In the genomic region with DNA sequence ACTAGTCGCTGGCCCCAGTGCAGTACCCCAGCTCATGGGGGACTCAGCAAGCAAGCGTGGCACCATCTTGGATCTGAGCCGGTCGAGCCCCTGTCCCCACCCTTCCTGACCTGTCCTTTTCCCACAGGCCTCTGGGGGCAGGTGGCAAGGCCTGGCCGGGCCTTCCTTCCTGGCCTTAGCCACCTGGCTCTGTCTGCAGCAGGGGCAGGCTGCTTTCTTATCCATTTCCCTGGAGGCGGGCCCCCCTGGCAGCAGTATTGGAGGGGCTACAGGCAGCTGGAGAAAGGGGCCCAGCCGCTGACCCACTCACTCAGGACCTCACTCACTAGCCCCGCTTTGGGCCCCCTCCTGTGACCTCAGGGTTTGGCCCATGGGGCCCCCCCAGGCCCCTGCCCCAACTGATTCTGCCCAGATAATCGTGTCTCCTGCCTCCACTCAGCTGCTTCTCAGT, we compare ENCODE assay signal across 7 cellular contexts. TPM values are rescaled to one million over a fixed set of nuclear protein-coding genes. Genes with fewer than 3 reads are reported as not detected.
DNase-seq lines count a peak whose midpoint lies in the region; ATAC-seq and TF ChIP-seq lines count a peak whose summit lies in the region.
"Not testable (repeated sequence)": the region's sequence is repeated elsewhere in the genome, so short reads cannot be mapped to it uniquely, and the experiment has no call there.

No MANE protein-coding gene starts in this region.

- peaks cover 21% of the 10 kb centered on the region for H3K4me1 ChIP-seq in RWPE2 (ENCODE audit: insufficient read depth, poor library complexity, severe bottlenecking)

- DNase-seq in DMS53 (lab: John Stamatoyannopoulos, UW): peak; percentile 34
- DNase-seq in RWPE2 (ENCODE audit: low spot score); activated naive CD4-positive, alpha-beta T cell treated with anti-CD3 and anti-CD28 coated beads, Interleukin-2, amount 10 ng/mL, durations not matched to agents 7 days and 5 days; chondrocyte (ENCODE audit: low spot score); natural killer cell: not testable (repeated sequence)
- DNase-seq in posterior vena cava (ENCODE audit: low spot score): peak; percentile 76

- not testable (repeated sequence) for H3K9me3 Mint-ChIP-seq in activated naive CD4-positive, alpha-beta T cell treated with anti-CD3 and anti-CD28 coated beads, Interleukin-2, amount 10 ng/mL, durations not matched to agents 7 days and 5 days; chondrocyte (ENCODE audit: low read depth); natural killer cell

- H3K27me3 Mint-ChIP-seq in activated naive CD4-positive, alpha-beta T cell treated with anti-CD3 and anti-CD28 coated beads, Interleukin-2, amount 10 ng/mL, durations not matched to agents 7 days and 5 days; chondrocyte (ENCODE audit: low read depth); natural killer cell (ENCODE audit: low read depth in 2 of 2): not testable (repeated sequence)

- peak overlapping the region; percentile 7; the same call in 1 of the 2 replicates for H3K27ac ChIP-seq in 22Rv1
- peak overlapping the region; percentile 23 for H3K27ac ChIP-seq in RWPE2 (ENCODE audit: poor library complexity, severe bottlenecking)

- not testable (repeated sequence) for H3K4me3 Mint-ChIP-seq in activated naive CD4-positive, alpha-beta T cell treated with anti-CD3 and anti-CD28 coated beads, Interleukin-2, amount 10 ng/mL, durations not matched to agents 7 days and 5 days; chondrocyte (ENCODE audit: unreplicated experiment)
- H3K4me3 Mint-ChIP-seq in natural killer cell: peak overlapping the region; percentile 31

- not testable (repeated sequence) for ATAC-seq in RWPE2 (ENCODE audit: low read depth); natural killer cell

- intact Hi-C loops in natural killer cell (cut with micrococcal nuclease); posterior vena cava (cut with DNase I): not testable (repeated sequence)

- H3K4me3 ChIP-seq in RWPE2 (ENCODE audit: severe bottlenecking): not testable (repeated sequence)

- H3K9me3 ChIP-seq in RWPE2 (ENCODE audit: severe bottlenecking): not testable (repeated sequence)

- H3K36me3 Mint-ChIP-seq in activated naive CD4-positive, alpha-beta T cell treated with anti-CD3 and anti-CD28 coated beads, Interleukin-2, amount 10 ng/mL, durations not matched to agents 7 days and 5 days: peaks cover 26% of the 10 kb centered on the region
- H3K36me3 Mint-ChIP-seq in chondrocyte (ENCODE audit: low read depth); natural killer cell: not testable (repeated sequence)

- H3K27ac Mint-ChIP-seq in activated naive CD4-positive, alpha-beta T cell treated with anti-CD3 and anti-CD28 coated beads, Interleukin-2, amount 10 ng/mL, durations not matched to agents 7 days and 5 days: peak overlapping the region; percentile 65
- peak overlapping the region; percentile 12 for H3K27ac Mint-ChIP-seq in chondrocyte (ENCODE audit: unreplicated experiment)
- H3K27ac Mint-ChIP-seq in natural killer cell: peak overlapping the region in 1 of 2 donors; percentile 72

- H3K27me3 ChIP-seq in RWPE2 (ENCODE audit: insufficient read depth, poor library complexity, severe bottlenecking): not testable (repeated sequence)

- CTCF ChIA-PET in activated naive CD4-positive, alpha-beta T cell treated with anti-CD3 and anti-CD28 coated beads, Interleukin-2, amount 10 ng/mL, durations not matched to agents 7 days and 5 days (lab: Charles Lee): interaction anchor here (1.9 kb wide), 1 partner anchor 23 kb away, joined by 5 read pairs; no protein-coding TSS in a partner anchor

- not testable (repeated sequence) for TF ChIP-seq CTCF in 22Rv1 (IDR thresholded peaks at IDR 0.05); RWPE2 (IDR thresholded peaks at IDR 0.05; ENCODE audit: poor library complexity, severe bottlenecking); chondrocyte (IDR thresholded peaks at IDR 0.05); natural killer cell (IDR thresholded peaks at IDR 0.05)

- peaks cover 43% of the 10 kb centered on the region for H3K4me1 Mint-ChIP-seq in activated naive CD4-positive, alpha-beta T cell treated with anti-CD3 and anti-CD28 coated beads, Interleukin-2, amount 10 ng/mL, durations not matched to agents 7 days and 5 days
- H3K4me1 Mint-ChIP-seq in chondrocyte (ENCODE audit: low read depth) (peaks cover 33% of the 10 kb centered on the region), natural killer cell (peaks cover 32 to 54% of the 10 kb centered on the region in 2 donors)

- peaks cover 56% of the 10 kb centered on the region for H3K36me3 ChIP-seq in RWPE2 (ENCODE audit: low read depth)

RNA-seq across cellular contexts. Expression of a gene that starts 3.8 kb away (rescaled TPM):
- total RNA-seq in chondrocyte: 39.8 to 43.0 TPM (median 40.4 TPM) in 3 replicates
- total RNA-seq in natural killer cell: 10 to 100 TPM; 70.6 to 84.5 (median 73.3) TPM
- 10 to 100 TPM; 21.1 to 21.8 TPM for total RNA-seq in posterior vena cava

RNA-seq across cellular contexts. Expression of a gene that starts 5.8 kb away (rescaled TPM):
- total RNA-seq in chondrocyte (24.9 to 34.0 TPM (median 25.7 TPM) in 3 replicates), natural killer cell (10 to 100 TPM; 12.8 to 20.3 (median 14.6) TPM), posterior vena cava (10 to 100 TPM; 15.2 to 18.4 TPM)

RNA-seq across cellular contexts. Expression of a gene that starts 16.5 kb away (rescaled TPM):
- total RNA-seq in chondrocyte: 36.2 to 36.5 TPM (median 36.4 TPM) in 3 replicates
- total RNA-seq in natural killer cell: 10 to 100 TPM; 73.2 to 84.1 (median 77.7) TPM
- 10 to 100 TPM; 35.6 to 40.4 TPM for total RNA-seq in posterior vena cava

RNA-seq across cellular contexts. Expression of a gene that starts 30.5 kb away (rescaled TPM):
- total RNA-seq in chondrocyte: 22.0 to 26.8 TPM (median 25.9 TPM) in 3 replicates
- 10 to 100 TPM; 16.8 to 26.9 (median 17.0) TPM for total RNA-seq in natural killer cell
- 10 to 100 TPM; 23.1 to 27.4 TPM for total RNA-seq in posterior vena cava

RNA-seq across cellular contexts. Expression of a gene that starts 51.5 kb away (rescaled TPM):
- total RNA-seq in chondrocyte (41.7 to 47.8 TPM (median 42.9 TPM) in 3 replicates), natural killer cell (10 to 100 TPM; 28.7 to 48.2 (median 36.9) TPM), posterior vena cava (10 to 100 TPM; 34.4 to 34.8 TPM)
